ENCODE assay signal across 9 cellular contexts in the genomic region with DNA sequence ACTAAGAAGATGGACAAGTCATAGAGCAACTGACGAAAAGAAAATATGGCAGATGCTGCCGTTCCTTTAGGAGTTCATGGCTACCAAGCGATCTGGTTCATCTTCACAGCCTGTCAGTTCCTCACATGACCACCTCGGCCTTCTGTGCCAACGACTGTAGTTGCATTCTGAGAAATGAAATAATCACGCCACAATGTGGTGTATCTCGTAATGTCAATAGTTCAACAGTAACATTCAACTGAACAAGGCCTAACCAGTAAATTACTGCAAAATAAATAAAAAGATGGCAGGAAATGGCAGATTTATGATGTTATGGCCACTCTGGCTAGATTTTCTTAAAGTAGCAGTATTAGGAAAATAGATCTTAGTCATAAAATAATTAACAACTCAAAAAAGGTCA. TPM values are rescaled to one million over a fixed set of nuclear protein-coding genes. Genes with fewer than 3 reads are reported as not detected.
DNase-seq lines count a peak whose midpoint lies in the region; ATAC-seq and TF ChIP-seq lines count a peak whose summit lies in the region.
"Had no signal": no experiment of that assay in that cellular context is flagged by ENCODE, and none has a peak within 500 bp of the region (broad histone marks: within the 10 kb centered on the region; RNA-seq: fewer than 3 reads in every experiment).

No MANE protein-coding gene starts in this region.

- ATAC-seq in GM19395 (IDR thresholded peaks at IDR 0.05; ENCODE audit: unreplicated experiment) (no peak), HG02763 (IDR thresholded peaks at IDR 0.05; ENCODE audit: unreplicated experiment) (no peak)

- CTCF ChIA-PET in HEK293T (lab: Yijun Ruan, JAX): no interaction called here

- peaks cover 80% of the 10 kb centered on the region for H3K4me1 Mint-ChIP-seq in activated T-helper 1 cell treated with anti-CD3 and anti-CD28 coated beads, Interleukin-12 subunit alpha, Interleukin-12 subunit beta, Interleukin-2, Interleukin-4 antibody, amounts not matched to agents 30 ng/mL and 10 ng/mL and 1 ng/mL, durations not matched to agents 14 hours and 24 hours and 36 hours (ENCODE audit: low read depth)

- H3K27me3 Mint-ChIP-seq in activated T-helper 1 cell treated with anti-CD3 and anti-CD28 coated beads, Interleukin-12 subunit alpha, Interleukin-12 subunit beta, Interleukin-2, Interleukin-4 antibody, amounts not matched to agents 30 ng/mL and 10 ng/mL and 1 ng/mL, durations not matched to agents 14 hours and 24 hours and 36 hours (ENCODE audit: insufficient read depth): no peaks in the 10 kb centered on the region

- intact Hi-C loops in activated T-helper 1 cell treated with anti-CD3 and anti-CD28 coated beads, Interleukin-12 subunit alpha, Interleukin-12 subunit beta, Interleukin-2, Interleukin-4 antibody, amounts not matched to agents 30 ng/mL and 10 ng/mL and 1 ng/mL, durations not matched to agents 14 hours and 24 hours and 36 hours (cut with micrococcal nuclease): loop anchor here (1.0 kb wide), 1 partner anchor 8 kb away; no protein-coding TSS in a partner anchor

- H3K36me3 Mint-ChIP-seq in activated T-helper 1 cell treated with anti-CD3 and anti-CD28 coated beads, Interleukin-12 subunit alpha, Interleukin-12 subunit beta, Interleukin-2, Interleukin-4 antibody, amounts not matched to agents 30 ng/mL and 10 ng/mL and 1 ng/mL, durations not matched to agents 14 hours and 24 hours and 36 hours (ENCODE audit: low read depth): peaks cover 32% of the 10 kb centered on the region

- peak overlapping the region; percentile 90 for H3K27ac Mint-ChIP-seq in activated T-helper 1 cell treated with anti-CD3 and anti-CD28 coated beads, Interleukin-12 subunit alpha, Interleukin-12 subunit beta, Interleukin-2, Interleukin-4 antibody, amounts not matched to agents 30 ng/mL and 10 ng/mL and 1 ng/mL, durations not matched to agents 14 hours and 24 hours and 36 hours

- peak overlapping the region; percentile 81 for H3K4me3 Mint-ChIP-seq in activated T-helper 1 cell treated with anti-CD3 and anti-CD28 coated beads, Interleukin-12 subunit alpha, Interleukin-12 subunit beta, Interleukin-2, Interleukin-4 antibody, amounts not matched to agents 30 ng/mL and 10 ng/mL and 1 ng/mL, durations not matched to agents 14 hours and 24 hours and 36 hours

- POLR2A ChIA-PET in HEK293T (lab: Yijun Ruan, JAX): no interaction called here

- DNase-seq in HEK293T (ENCODE audit: extremely low spot score) (peak; percentile 28), NCI-H82 treated with DMSO at 0.1 percent for 48 hours (lab: John Stamatoyannopoulos, UW; ENCODE audit: unreplicated experiment) (peak; percentile 15), left kidney (ENCODE audit: low read depth, low spot score) (peak; percentile 35), NCI-H2171 treated with DMSO at 0.1 percent for 48 hours (lab: John Stamatoyannopoulos, UW) (no peak), DMS53 (lab: John Stamatoyannopoulos, UW) (no peak)
- DNase-seq in activated T-helper 1 cell treated with anti-CD3 and anti-CD28 coated beads, Interleukin-12 subunit alpha, Interleukin-12 subunit beta, Interleukin-2, Interleukin-4 antibody, amounts not matched to agents 30 ng/mL and 10 ng/mL and 1 ng/mL, durations not matched to agents 14 hours and 24 hours and 36 hours (ENCODE audit: low spot score): no peak
- DNase-seq: GDM1 had no signal

- H3K9me3 Mint-ChIP-seq in activated T-helper 1 cell treated with anti-CD3 and anti-CD28 coated beads, Interleukin-12 subunit alpha, Interleukin-12 subunit beta, Interleukin-2, Interleukin-4 antibody, amounts not matched to agents 30 ng/mL and 10 ng/mL and 1 ng/mL, durations not matched to agents 14 hours and 24 hours and 36 hours: no peaks in the 10 kb centered on the region

TF ChIP-seq in HEK293T, 16 proteins besides CTCF, POLR2A, EP300 and RAD21:
- TF ChIP-seq FOXA1 (IDR thresholded peaks at IDR 0.05) (no peak), SP1 (IDR thresholded peaks at IDR 0.05) (no peak), CTBP1 (IDR thresholded peaks at IDR 0.05; ENCODE audit: borderline replicate concordance) (peak; percentile 63; the same call in 1 of the 2 replicates)
- TF ChIP-seq, protein P1, sequence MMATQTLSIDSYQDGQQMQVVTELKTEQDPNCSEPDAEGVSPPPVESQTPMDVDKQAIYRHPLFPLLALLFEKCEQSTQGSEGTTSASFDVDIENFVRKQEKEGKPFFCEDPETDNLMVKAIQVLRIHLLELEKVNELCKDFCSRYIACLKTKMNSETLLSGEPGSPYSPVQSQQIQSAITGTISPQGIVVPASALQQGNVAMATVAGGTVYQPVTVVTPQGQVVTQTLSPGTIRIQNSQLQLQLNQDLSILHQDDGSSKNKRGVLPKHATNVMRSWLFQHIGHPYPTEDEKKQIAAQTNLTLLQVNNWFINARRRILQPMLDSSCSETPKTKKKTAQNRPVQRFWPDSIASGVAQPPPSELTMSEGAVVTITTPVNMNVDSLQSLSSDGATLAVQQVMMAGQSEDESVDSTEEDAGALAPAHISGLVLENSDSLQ (IDR thresholded peaks at IDR 0.05): peak; percentile 91
TF ChIP-seq in HEK293T: peak in this region for 2.

RNA-seq across cellular contexts. Expression of a gene that starts 4.4 kb away (rescaled TPM):
- total RNA-seq in activated T-helper 1 cell treated with anti-CD3 and anti-CD28 coated beads, Interleukin-12 subunit alpha, Interleukin-12 subunit beta, Interleukin-2, Interleukin-4 antibody, amounts not matched to agents 30 ng/mL and 10 ng/mL and 1 ng/mL, durations not matched to agents 14 hours and 24 hours and 36 hours: 37.1 and 39.0 TPM in 2 replicates

Comparison
In these comparisons a context has a peak if more than half of its experiments do, and no peak if none do; other contexts are left out.
1. DNase-seq: peak in HEK293T (single experiment), NCI-H82 treated with DMSO at 0.1 percent for 48 hours (single experiment) and left kidney (single experiment); none in activated T-helper 1 cell treated with anti-CD3 and anti-CD28 coated beads, Interleukin-12 subunit alpha, Interleukin-12 subunit beta, Interleukin-2, Interleukin-4 antibody, amounts not matched to agents 30 ng/mL and 10 ng/mL and 1 ng/mL, durations not matched to agents 14 hours and 24 hours and 36 hours (single experiment), NCI-H2171 treated with DMSO at 0.1 percent for 48 hours (single experiment) and DMS53 (single experiment).